Comparison of ENCODE assay signal across 8 cellular contexts in genomic region chr19:7869910-7870511, GRCh38. TPM values are rescaled to one million over a fixed set of nuclear protein-coding genes. Genes with fewer than 3 reads are reported as not detected.
DNase-seq lines count a peak whose midpoint lies in the region; ATAC-seq and TF ChIP-seq lines count a peak whose summit lies in the region.

No MANE protein-coding gene starts in this region.

- peaks cover 4% of the 10 kb centered on the region for H3K4me1 Mint-ChIP-seq in glutamatergic neuron (ENCODE audit: low read depth, unreplicated experiment)

- H3K27ac ChIP-seq in gastrocnemius medialis, result no peak overlapping the region

- no peak overlapping the region for H3K27ac Mint-ChIP-seq in glutamatergic neuron (ENCODE audit: unreplicated experiment)

- no peaks in the 10 kb centered on the region for H3K36me3 Mint-ChIP-seq in glutamatergic neuron (ENCODE audit: unreplicated experiment)

- DNase-seq in NCI-H69 (lab: John Stamatoyannopoulos, UW), result peak; percentile 54
- peak; percentile 75 to 77 for DNase-seq in activated T-cell treated with anti-CD3 and anti-CD28 coated beads, Interleukin-2, amount 50 U/mL, for 48 hours
- DNase-seq in glutamatergic neuron, result peak; percentile 58
- DNase-seq in gastrocnemius medialis, result peak in 1 of 2 donors; percentile 21
- DNase-seq in NCI-H1694 treated with DMSO at 0.1 percent for 48 hours (lab: John Stamatoyannopoulos, UW), result no peak
- no peak for DNase-seq in mucosa of gallbladder (ENCODE audit: low spot score)

- no peaks in the 10 kb centered on the region for H3K36me3 ChIP-seq in gastrocnemius medialis

- peak; percentile 11 for ATAC-seq in GM18867 (IDR thresholded peaks at IDR 0.05; ENCODE audit: unreplicated experiment)
- peak; percentile 11 to 17 for ATAC-seq in gastrocnemius medialis
- no peak for ATAC-seq in GM19324 (IDR thresholded peaks at IDR 0.05; ENCODE audit: low FRiP score, unreplicated experiment)

- TF ChIP-seq POLR2A in gastrocnemius medialis (IDR thresholded peaks at IDR 0.05), result no peak

- H3K27me3 Mint-ChIP-seq in glutamatergic neuron (ENCODE audit: unreplicated experiment), result peaks cover 27% of the 10 kb centered on the region

- H3K9me3 ChIP-seq in gastrocnemius medialis, result no peaks in the 10 kb centered on the region

- peaks cover 7 to 8% of the 10 kb centered on the region in 2 donors for H3K4me1 ChIP-seq in gastrocnemius medialis

- H3K4me3 Mint-ChIP-seq in glutamatergic neuron (ENCODE audit: unreplicated experiment), result no peak overlapping the region

- peaks cover 10% of the 10 kb centered on the region for H3K9me3 Mint-ChIP-seq in glutamatergic neuron (ENCODE audit: unreplicated experiment)

- in situ Hi-C loops in gastrocnemius medialis (cut with MboI; ENCODE audit: low sequenced_read_pairs in 4 of 4), result no loop called here

- intact Hi-C loops in gastrocnemius medialis (cut with DNase I; ENCODE audit: low total_unique reads), result loop anchor here (1.0 kb wide), 1 partner anchor 41 kb away; no protein-coding TSS in a partner anchor

- peaks cover 48 to 67% (median 62%) of the 10 kb centered on the region in 3 donors for H3K27me3 ChIP-seq in gastrocnemius medialis

- TF ChIP-seq CTCF in glutamatergic neuron (IDR thresholded peaks at IDR 0.05; ENCODE audit: partially characterized antibody, unreplicated experiment) (no peak), gastrocnemius medialis (IDR thresholded peaks at IDR 0.05 in 4 of 5, conservative IDR thresholded peaks at IDR 0.05 in 1 of 5) (no peak)

- peak overlapping the region; percentile 45 to 66 (median 50) for H3K4me3 ChIP-seq in gastrocnemius medialis

RNA-seq across cellular contexts. Expression of gene PRR36, which starts 4.2 kb away (rescaled TPM):
- total RNA-seq in glutamatergic neuron (ENCODE audit: unreplicated experiment) (37.4 TPM), gastrocnemius medialis (not detected), mucosa of gallbladder (1.6 TPM)

RNA-seq across cellular contexts. Expression of gene LRRC8E, which starts 18.3 kb away (rescaled TPM):
- not detected for total RNA-seq in glutamatergic neuron (ENCODE audit: unreplicated experiment)
- total RNA-seq in gastrocnemius medialis, result 1 to 10 TPM in 1 of 4 donors, not detected in 3; 2.1 TPM
- total RNA-seq in mucosa of gallbladder, result 4.1 TPM

RNA-seq across cellular contexts. Expression of gene MAP2K7, which starts 33.7 kb away (rescaled TPM):
- total RNA-seq in glutamatergic neuron (ENCODE audit: unreplicated experiment), result 44.2 TPM
- total RNA-seq in gastrocnemius medialis, result 10 to 100 TPM; 17.7 to 41.7 (median 32.9) TPM
- 39.1 TPM for total RNA-seq in mucosa of gallbladder

RNA-seq across cellular contexts. Expression of gene EVI5L, which starts 40.0 kb away (rescaled TPM):
- total RNA-seq in glutamatergic neuron (ENCODE audit: unreplicated experiment), result 36.4 TPM
- total RNA-seq in gastrocnemius medialis, result 10 to 100 TPM; 17.5 to 24.6 (median 20.4) TPM
- 23.4 TPM for total RNA-seq in mucosa of gallbladder

RNA-seq across cellular contexts. Expression of gene TGFBR3L, which starts 44.6 kb away (rescaled TPM):
- total RNA-seq in glutamatergic neuron (ENCODE audit: unreplicated experiment) (0.69 TPM), gastrocnemius medialis (1 to 10 TPM in 2 of 4 donors, under 1 TPM in 1, not detected in 1; 0.62 to 2.6 (median 1.5) TPM), mucosa of gallbladder (0.52 TPM)

Comparison
In these comparisons a context has a peak if more than half of its experiments do, and no peak if none do; other contexts are left out.
1. DNase-seq: peak in NCI-H69 (single experiment), activated T-cell treated with anti-CD3 and anti-CD28 coated beads, Interleukin-2, amount 50 U/mL, for 48 hours (2 of 2) and glutamatergic neuron (single experiment); none in NCI-H1694 treated with DMSO at 0.1 percent for 48 hours (single experiment) and mucosa of gallbladder (single experiment).
2. RNA of gene PRR36, which starts 4.2 kb away (total RNA-seq): 37.4 TPM in glutamatergic neuron (single experiment); 1.6 TPM in mucosa of gallbladder (single experiment) and not detected in gastrocnemius medialis; every median in the first group is over 10 times any median in the second.